In genomic region chr22:47177334-47177815, GRCh38 we compare ENCODE assay signal across 1 cellular context.
TF ChIP-seq lines count a peak whose summit lies in the region.

No MANE protein-coding gene starts in this region.

TF ChIP-seq in H1, 55 proteins besides CTCF, POLR2A, EP300 and RAD21 (continued from another document):
- TF ChIP-seq TEAD4 (IDR thresholded peaks at IDR 0.05; ENCODE audit: low read depth, low read length) (no peak), POU5F1 (IDR thresholded peaks at IDR 0.05; ENCODE audit: low read depth, low read length) (no peak), ATF3 (IDR thresholded peaks at IDR 0.05; ENCODE audit: insufficient read depth, low read depth, low read length) (no peak), CREB1 (IDR thresholded peaks at IDR 0.05) (no peak), GTF2F1 (IDR thresholded peaks at IDR 0.05; ENCODE audit: borderline replicate concordance, low read depth, low read length) (no peak), RNF2 (IDR thresholded peaks at IDR 0.05; ENCODE audit: borderline replicate concordance, low read depth, low read length, missing control alignments, poor library complexity, severe bottlenecking) (no peak), USF2 (IDR thresholded peaks at IDR 0.05; ENCODE audit: low read length) (no peak), EZH2 (IDR thresholded peaks at IDR 0.05; ENCODE audit: low read depth, low read length, severe bottlenecking) (no peak), ZNF274 (IDR thresholded peaks at IDR 0.05; ENCODE audit: borderline replicate concordance, extremely low read depth, low read length) (no peak), TCF12 (IDR thresholded peaks at IDR 0.05; ENCODE audit: low read depth, low read length) (no peak), BCL11A (IDR thresholded peaks at IDR 0.05; ENCODE audit: low read depth in 2 of 2, low read length in 2 of 2) (no peak), EGR1 (IDR thresholded peaks at IDR 0.05; ENCODE audit: borderline replicate concordance, low read depth, low read length) (no peak), FOSL1 (IDR thresholded peaks at IDR 0.05; ENCODE audit: insufficient read depth, low read depth, low read length) (no peak), BACH1 (IDR thresholded peaks at IDR 0.05; ENCODE audit: low read length) (no peak), CHD1 (IDR thresholded peaks at IDR 0.05; ENCODE audit: low read depth, low read length) (no peak), YY1 (IDR thresholded peaks at IDR 0.05; ENCODE audit: low read depth, low read length) (no peak), CHD7 (IDR thresholded peaks at IDR 0.05; ENCODE audit: insufficient replicate concordance, low read length) (no peak)
